In genomic region chr1:67571406-67571805, GRCh38 we compare ENCODE assay signal across 21 cellular contexts.
DNase-seq lines count a peak whose midpoint lies in the region; ATAC-seq and TF ChIP-seq lines count a peak whose summit lies in the region.
"Had no signal": no experiment of that assay in that cellular context is flagged by ENCODE, and none has a peak within 500 bp of the region (broad histone marks: within the 10 kb centered on the region; RNA-seq: fewer than 3 reads in every experiment).

No MANE protein-coding gene starts in this region.

- H3K4me3 ChIP-seq in Caco-2 (ENCODE audit: low read depth, low read length) (no peak overlapping the region), Panc1 (ENCODE audit: low read depth in 2 of 2, low read length in 2 of 2) (no peak overlapping the region), gastrocnemius medialis (no peak overlapping the region), neural progenitor cell (no peak overlapping the region)
- H3K4me3 ChIP-seq: cardiac muscle cell, skin epidermis had no signal

- H3K9ac ChIP-seq in neural progenitor cell, result no peak overlapping the region

- CTCF ChIA-PET in Caco-2 (lab: Charles Lee), result interaction anchor here (1.2 to 1.3 kb wide), 2 partner anchors 39 to 90 kb away, joined by 3 to 4 read pairs; no protein-coding TSS in a partner anchor
- CTCF ChIA-PET in Panc1 (lab: Charles Lee), result no interaction called here

- in situ Hi-C loops in Panc1 (cut with HindIII; ENCODE audit: low pct_unique_long_range_greater_than_20kb, low sequenced_read_pairs) (no loop called here), gastrocnemius medialis (cut with MboI; ENCODE audit: low sequenced_read_pairs in 4 of 4) (loop anchor here in 3 of 4 donors (5.0 to 25.0 kb wide), 2 partner anchors 81 to 116 kb away; partner anchors contain the start of gene GADD45A (in 2 of the 3))

- intact Hi-C loops in Caco-2 (cut with micrococcal nuclease; ENCODE audit: unreplicated experiment) (loop anchor here (2.0 to 5.0 kb wide), 3 partner anchors 15 to 131 kb away; no protein-coding TSS in a partner anchor), Panc1 (cut with micrococcal nuclease; ENCODE audit: unreplicated experiment) (no loop called here), gastrocnemius medialis (cut with DNase I; ENCODE audit: low total_unique reads) (loop anchor here (2.0 kb wide), 1 partner anchor 47 kb away; no protein-coding TSS in a partner anchor)

- H3K9me3 Mint-ChIP-seq in Caco-2 (ENCODE audit: unreplicated experiment) (no peaks in the 10 kb centered on the region), neural progenitor cell (no peaks in the 10 kb centered on the region)
- H3K9me3 Mint-ChIP-seq: T-cell had no signal

- H3K36me3 ChIP-seq in Caco-2 (ENCODE audit: control insufficient read depth, insufficient read depth, low read length), result no peaks in the 10 kb centered on the region
- no peaks in the 10 kb centered on the region for H3K36me3 ChIP-seq in Panc1 (ENCODE audit: control insufficient read depth, insufficient read depth, low read length)
- H3K36me3 ChIP-seq in gastrocnemius medialis, result no peaks in the 10 kb centered on the region
- H3K36me3 ChIP-seq in neural progenitor cell, result no peaks in the 10 kb centered on the region
- H3K36me3 ChIP-seq: cardiac muscle cell, SJCRH30 had no signal

- DNase-seq in Caco-2 (no peak), Panc1 (ENCODE audit: low read depth, low spot score) (no peak), foreskin keratinocyte (peak in 1 of 2 donors; percentile 40), gastrocnemius medialis (no peak), NCI-H2227 (lab: John Stamatoyannopoulos, UW; ENCODE audit: unreplicated experiment) (no peak), neural progenitor cell (ENCODE audit: low spot score) (no peak)
- no peak for DNase-seq in stimulated activated CD4-positive, alpha-beta T cell treated with anti-CD3 and anti-CD28 coated beads, Interleukin-4, amount 100 ng/mL, for 1 hour
- DNase-seq: activated CD4-positive, alpha-beta T cell treated with anti-CD3 and anti-CD28 coated beads, Interleukin-2, amount 50 U/mL, for 4 hours; activated naive CD4-positive, alpha-beta T cell treated with anti-CD3 and anti-CD28 coated beads, Interleukin-2, amount 50 U/mL, for 16 hours; amniotic stem cell; C1 segment of cervical spinal cord; foreskin fibroblast; NCI-H1694 treated with DMSO at 0.1 percent for 48 hours; NCI-H524 treated with DMSO at 0.1 percent for 48 hours; SJCRH30; stimulated activated CD4-positive, alpha-beta T cell treated with anti-CD3 and anti-CD28 coated beads, Interleukin-1b, Interleukin-23, amount 100 ng/mL, for 48 hours; T-cell had no signal

- H4K20me1 ChIP-seq in neural progenitor cell (ENCODE audit: low read depth), result no peaks in the 10 kb centered on the region

- H3F3A ChIP-seq in neural progenitor cell (ENCODE audit: low read depth), result no peaks in the 10 kb centered on the region

- TF ChIP-seq POLR2A in gastrocnemius medialis (IDR thresholded peaks at IDR 0.05), result no peak

- H3K27me3 Mint-ChIP-seq in Caco-2 (ENCODE audit: insufficient read depth, unreplicated experiment), result no peaks in the 10 kb centered on the region
- H3K27me3 Mint-ChIP-seq in neural progenitor cell (ENCODE audit: insufficient read depth, low read depth), result peaks cover 6% of the 10 kb centered on the region
- H3K27me3 Mint-ChIP-seq: T-cell had no signal

- H3K36me3 Mint-ChIP-seq in Caco-2 (ENCODE audit: insufficient read depth, unreplicated experiment), result peaks cover 6% of the 10 kb centered on the region
- H3K36me3 Mint-ChIP-seq in neural progenitor cell, result no peaks in the 10 kb centered on the region
- H3K36me3 Mint-ChIP-seq: T-cell had no signal

- TF ChIP-seq CTCF in Caco-2 (IDR thresholded peaks at IDR 0.05; ENCODE audit: insufficient read depth in 1 of 2, low read depth in 1 of 2, low read length in 1 of 2, severe bottlenecking in 1 of 2, unreplicated experiment in 1 of 2), result no peak
- no peak for TF ChIP-seq CTCF in Panc1 (IDR thresholded peaks at IDR 0.05)
- no peak for TF ChIP-seq CTCF in foreskin keratinocyte (conservative IDR thresholded peaks at IDR 0.05)
- no peak for TF ChIP-seq CTCF in gastrocnemius medialis (IDR thresholded peaks at IDR 0.05 in 4 of 5, conservative IDR thresholded peaks at IDR 0.05 in 1 of 5)
- TF ChIP-seq CTCF in neural progenitor cell (IDR thresholded peaks at IDR 0.05), result no peak

- BruUV-seq in Caco-2 (replicated peaks; lab: Mats Ljungman, UMichigan) (no TSS peak), Panc1 (replicated peaks; lab: Mats Ljungman, UMichigan) (no TSS peak)

- H3K27ac Mint-ChIP-seq in Caco-2 (ENCODE audit: unreplicated experiment), result peak overlapping the region; percentile 93
- H3K27ac Mint-ChIP-seq in neural progenitor cell, result no peak overlapping the region
- H3K27ac Mint-ChIP-seq: T-cell had no signal

- no peaks in the 10 kb centered on the region for H3K9me3 ChIP-seq in Caco-2
- no peaks in the 10 kb centered on the region for H3K9me3 ChIP-seq in Panc1 (ENCODE audit: control insufficient read depth, insufficient read depth, low read depth, low read length)
- no peaks in the 10 kb centered on the region for H3K9me3 ChIP-seq in gastrocnemius medialis
- no peaks in the 10 kb centered on the region for H3K9me3 ChIP-seq in neural progenitor cell (ENCODE audit: low read depth)
- H3K9me3 ChIP-seq: SJCRH30 had no signal

- ATAC-seq in Panc1, result no peak
- ATAC-seq in foreskin keratinocyte, result no peak
- ATAC-seq in gastrocnemius medialis, result peak in 1 of 2 donors; percentile 18
- no peak for ATAC-seq in GM21390 (IDR thresholded peaks at IDR 0.05; ENCODE audit: unreplicated experiment)
- ATAC-seq: esophagus mucosa, T-cell had no signal

- H2AFZ ChIP-seq in neural progenitor cell (replicated peaks), result no peak overlapping the region

- H3K79me2 ChIP-seq in neural progenitor cell (ENCODE audit: low read depth), result no peaks in the 10 kb centered on the region

- H3K4me3 Mint-ChIP-seq in Caco-2 (ENCODE audit: unreplicated experiment), result peak overlapping the region; percentile 25
- H3K4me3 Mint-ChIP-seq in neural progenitor cell, result no peak overlapping the region
- H3K4me3 Mint-ChIP-seq: T-cell had no signal

- no peak overlapping the region for H3K4me2 ChIP-seq in neural progenitor cell

- H3K27me3 ChIP-seq in Caco-2 (replicated peaks; ENCODE audit: control insufficient read depth, insufficient read depth, low read length), result no peaks in the 10 kb centered on the region
- no peaks in the 10 kb centered on the region for H3K27me3 ChIP-seq in Panc1 (ENCODE audit: control insufficient read depth, insufficient read depth, low read length)
- H3K27me3 ChIP-seq in foreskin keratinocyte, result no peaks in the 10 kb centered on the region
- H3K27me3 ChIP-seq in gastrocnemius medialis, result no peaks in the 10 kb centered on the region
- no peaks in the 10 kb centered on the region for H3K27me3 ChIP-seq in neural progenitor cell
- H3K27me3 ChIP-seq: cardiac muscle cell, SJCRH30 had no signal

- POLR2A ChIA-PET in Caco-2 (lab: Charles Lee), result interaction anchor here (0.6 to 2.9 kb wide), 2 partner anchors 114 to 115 kb away, joined by 3 to 23 read pairs; partner anchors contain the start of gene GADD45A
- POLR2A ChIA-PET in Panc1 (lab: Charles Lee), result interaction anchor here (1.6 to 1.9 kb wide), 3 partner anchors 10 to 113 kb away, joined by 5 to 9 read pairs (median 8); partner anchors contain the start of gene GADD45A

- peaks cover 51% of the 10 kb centered on the region for H3K4me1 ChIP-seq in Caco-2
- peaks cover 42% of the 10 kb centered on the region for H3K4me1 ChIP-seq in Panc1 (ENCODE audit: control insufficient read depth, insufficient read depth, low read length)
- peaks cover 56% of the 10 kb centered on the region for H3K4me1 ChIP-seq in foreskin keratinocyte
- peaks cover 27 to 44% of the 10 kb centered on the region in 2 donors for H3K4me1 ChIP-seq in gastrocnemius medialis
- H3K4me1 ChIP-seq in neural progenitor cell, result no peaks in the 10 kb centered on the region

- peaks cover 43% of the 10 kb centered on the region for H3K4me1 Mint-ChIP-seq in Caco-2 (ENCODE audit: low read depth, unreplicated experiment)
- peaks cover 13% of the 10 kb centered on the region for H3K4me1 Mint-ChIP-seq in neural progenitor cell
- H3K4me1 Mint-ChIP-seq: T-cell had no signal

- H3K27ac ChIP-seq in Panc1 (ENCODE audit: low read length), result peak overlapping the region; percentile 95
- peak overlapping the region; percentile 95 for H3K27ac ChIP-seq in foreskin keratinocyte
- peak overlapping the region; percentile 90 to 96 (median 92) for H3K27ac ChIP-seq in gastrocnemius medialis
- no peak overlapping the region for H3K27ac ChIP-seq in neural progenitor cell
- H3K27ac ChIP-seq: cardiac muscle cell had no signal
